In the genomic region with DNA sequence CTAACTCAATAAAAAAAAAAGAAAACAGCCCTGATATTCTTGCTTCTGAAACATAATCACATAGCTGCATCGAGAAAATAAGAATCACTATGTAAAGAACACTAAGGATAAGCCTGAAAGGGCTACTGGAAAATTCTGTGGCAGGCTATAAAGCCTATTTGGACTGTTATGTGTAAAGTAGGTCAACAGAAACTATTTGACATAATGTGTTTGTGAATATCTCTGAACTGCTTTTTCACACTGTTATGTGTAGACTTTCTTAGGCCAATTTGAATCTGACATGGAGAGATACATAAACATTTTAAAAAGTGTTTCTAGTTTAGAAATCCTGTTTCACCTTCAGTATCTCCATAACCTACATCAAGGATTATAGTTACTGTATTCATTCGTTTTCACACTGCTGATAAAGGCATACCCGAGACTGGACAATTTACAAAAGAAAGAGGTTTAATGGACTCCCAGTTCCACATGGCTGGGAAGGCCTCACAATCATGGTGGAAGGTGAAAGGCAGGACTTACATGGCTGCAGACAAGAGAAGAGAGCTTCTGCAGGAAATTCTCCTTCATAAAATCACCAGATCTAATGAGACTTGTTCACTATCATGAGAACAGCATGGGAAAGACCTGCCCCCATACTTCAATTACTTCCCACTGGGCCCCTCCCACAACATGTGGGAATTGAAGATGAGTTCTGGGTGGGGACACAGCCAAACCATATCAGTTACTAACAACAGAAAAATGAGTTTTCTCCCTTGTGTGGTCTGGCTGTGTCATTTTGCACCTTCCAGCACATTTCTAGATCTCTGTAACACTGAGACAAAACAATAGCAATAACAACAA, we compare ENCODE assay signal across 1 cellular context.
TF ChIP-seq lines count a peak whose summit lies in the region.

No MANE protein-coding gene starts in this region.

TF ChIP-seq in H1, 55 proteins besides CTCF, POLR2A, EP300 and RAD21 (continued from another document):
- TF ChIP-seq, protein P1, sequence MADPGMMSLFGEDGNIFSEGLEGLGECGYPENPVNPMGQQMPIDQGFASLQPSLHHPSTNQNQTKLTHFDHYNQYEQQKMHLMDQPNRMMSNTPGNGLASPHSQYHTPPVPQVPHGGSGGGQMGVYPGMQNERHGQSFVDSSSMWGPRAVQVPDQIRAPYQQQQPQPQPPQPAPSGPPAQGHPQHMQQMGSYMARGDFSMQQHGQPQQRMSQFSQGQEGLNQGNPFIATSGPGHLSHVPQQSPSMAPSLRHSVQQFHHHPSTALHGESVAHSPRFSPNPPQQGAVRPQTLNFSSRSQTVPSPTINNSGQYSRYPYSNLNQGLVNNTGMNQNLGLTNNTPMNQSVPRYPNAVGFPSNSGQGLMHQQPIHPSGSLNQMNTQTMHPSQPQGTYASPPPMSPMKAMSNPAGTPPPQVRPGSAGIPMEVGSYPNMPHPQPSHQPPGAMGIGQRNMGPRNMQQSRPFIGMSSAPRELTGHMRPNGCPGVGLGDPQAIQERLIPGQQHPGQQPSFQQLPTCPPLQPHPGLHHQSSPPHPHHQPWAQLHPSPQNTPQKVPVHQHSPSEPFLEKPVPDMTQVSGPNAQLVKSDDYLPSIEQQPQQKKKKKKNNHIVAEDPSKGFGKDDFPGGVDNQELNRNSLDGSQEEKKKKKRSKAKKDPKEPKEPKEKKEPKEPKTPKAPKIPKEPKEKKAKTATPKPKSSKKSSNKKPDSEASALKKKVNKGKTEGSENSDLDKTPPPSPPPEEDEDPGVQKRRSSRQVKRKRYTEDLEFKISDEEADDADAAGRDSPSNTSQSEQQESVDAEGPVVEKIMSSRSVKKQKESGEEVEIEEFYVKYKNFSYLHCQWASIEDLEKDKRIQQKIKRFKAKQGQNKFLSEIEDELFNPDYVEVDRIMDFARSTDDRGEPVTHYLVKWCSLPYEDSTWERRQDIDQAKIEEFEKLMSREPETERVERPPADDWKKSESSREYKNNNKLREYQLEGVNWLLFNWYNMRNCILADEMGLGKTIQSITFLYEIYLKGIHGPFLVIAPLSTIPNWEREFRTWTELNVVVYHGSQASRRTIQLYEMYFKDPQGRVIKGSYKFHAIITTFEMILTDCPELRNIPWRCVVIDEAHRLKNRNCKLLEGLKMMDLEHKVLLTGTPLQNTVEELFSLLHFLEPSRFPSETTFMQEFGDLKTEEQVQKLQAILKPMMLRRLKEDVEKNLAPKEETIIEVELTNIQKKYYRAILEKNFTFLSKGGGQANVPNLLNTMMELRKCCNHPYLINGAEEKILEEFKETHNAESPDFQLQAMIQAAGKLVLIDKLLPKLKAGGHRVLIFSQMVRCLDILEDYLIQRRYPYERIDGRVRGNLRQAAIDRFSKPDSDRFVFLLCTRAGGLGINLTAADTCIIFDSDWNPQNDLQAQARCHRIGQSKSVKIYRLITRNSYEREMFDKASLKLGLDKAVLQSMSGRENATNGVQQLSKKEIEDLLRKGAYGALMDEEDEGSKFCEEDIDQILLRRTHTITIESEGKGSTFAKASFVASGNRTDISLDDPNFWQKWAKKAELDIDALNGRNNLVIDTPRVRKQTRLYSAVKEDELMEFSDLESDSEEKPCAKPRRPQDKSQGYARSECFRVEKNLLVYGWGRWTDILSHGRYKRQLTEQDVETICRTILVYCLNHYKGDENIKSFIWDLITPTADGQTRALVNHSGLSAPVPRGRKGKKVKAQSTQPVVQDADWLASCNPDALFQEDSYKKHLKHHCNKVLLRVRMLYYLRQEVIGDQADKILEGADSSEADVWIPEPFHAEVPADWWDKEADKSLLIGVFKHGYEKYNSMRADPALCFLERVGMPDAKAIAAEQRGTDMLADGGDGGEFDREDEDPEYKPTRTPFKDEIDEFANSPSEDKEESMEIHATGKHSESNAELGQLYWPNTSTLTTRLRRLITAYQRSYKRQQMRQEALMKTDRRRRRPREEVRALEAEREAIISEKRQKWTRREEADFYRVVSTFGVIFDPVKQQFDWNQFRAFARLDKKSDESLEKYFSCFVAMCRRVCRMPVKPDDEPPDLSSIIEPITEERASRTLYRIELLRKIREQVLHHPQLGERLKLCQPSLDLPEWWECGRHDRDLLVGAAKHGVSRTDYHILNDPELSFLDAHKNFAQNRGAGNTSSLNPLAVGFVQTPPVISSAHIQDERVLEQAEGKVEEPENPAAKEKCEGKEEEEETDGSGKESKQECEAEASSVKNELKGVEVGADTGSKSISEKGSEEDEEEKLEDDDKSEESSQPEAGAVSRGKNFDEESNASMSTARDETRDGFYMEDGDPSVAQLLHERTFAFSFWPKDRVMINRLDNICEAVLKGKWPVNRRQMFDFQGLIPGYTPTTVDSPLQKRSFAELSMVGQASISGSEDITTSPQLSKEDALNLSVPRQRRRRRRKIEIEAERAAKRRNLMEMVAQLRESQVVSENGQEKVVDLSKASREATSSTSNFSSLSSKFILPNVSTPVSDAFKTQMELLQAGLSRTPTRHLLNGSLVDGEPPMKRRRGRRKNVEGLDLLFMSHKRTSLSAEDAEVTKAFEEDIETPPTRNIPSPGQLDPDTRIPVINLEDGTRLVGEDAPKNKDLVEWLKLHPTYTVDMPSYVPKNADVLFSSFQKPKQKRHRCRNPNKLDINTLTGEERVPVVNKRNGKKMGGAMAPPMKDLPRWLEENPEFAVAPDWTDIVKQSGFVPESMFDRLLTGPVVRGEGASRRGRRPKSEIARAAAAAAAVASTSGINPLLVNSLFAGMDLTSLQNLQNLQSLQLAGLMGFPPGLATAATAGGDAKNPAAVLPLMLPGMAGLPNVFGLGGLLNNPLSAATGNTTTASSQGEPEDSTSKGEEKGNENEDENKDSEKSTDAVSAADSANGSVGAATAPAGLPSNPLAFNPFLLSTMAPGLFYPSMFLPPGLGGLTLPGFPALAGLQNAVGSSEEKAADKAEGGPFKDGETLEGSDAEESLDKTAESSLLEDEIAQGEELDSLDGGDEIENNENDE (IDR thresholded peaks at IDR 0.05; ENCODE audit: insufficient replicate concordance, low read length), result no peak
- TF ChIP-seq RFX5 (IDR thresholded peaks at IDR 0.05; ENCODE audit: borderline replicate concordance, low read depth, low read length) (no peak), BCL11A (IDR thresholded peaks at IDR 0.05; ENCODE audit: low read depth in 2 of 2, low read length in 2 of 2) (no peak), EGR1 (IDR thresholded peaks at IDR 0.05; ENCODE audit: borderline replicate concordance, low read depth, low read length) (no peak), SRF (IDR thresholded peaks at IDR 0.05; ENCODE audit: low read depth, low read length) (no peak)
- TF ChIP-seq, protein P2, sequence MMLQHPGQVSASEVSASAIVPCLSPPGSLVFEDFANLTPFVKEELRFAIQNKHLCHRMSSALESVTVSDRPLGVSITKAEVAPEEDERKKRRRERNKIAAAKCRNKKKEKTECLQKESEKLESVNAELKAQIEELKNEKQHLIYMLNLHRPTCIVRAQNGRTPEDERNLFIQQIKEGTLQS (IDR thresholded peaks at IDR 0.05; ENCODE audit: insufficient read depth, low read depth, low read length), result no peak
- TF ChIP-seq, protein P3, sequence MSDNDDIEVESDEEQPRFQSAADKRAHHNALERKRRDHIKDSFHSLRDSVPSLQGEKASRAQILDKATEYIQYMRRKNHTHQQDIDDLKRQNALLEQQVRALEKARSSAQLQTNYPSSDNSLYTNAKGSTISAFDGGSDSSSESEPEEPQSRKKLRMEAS (IDR thresholded peaks at IDR 0.05), result no peak
